In the genomic region with DNA sequence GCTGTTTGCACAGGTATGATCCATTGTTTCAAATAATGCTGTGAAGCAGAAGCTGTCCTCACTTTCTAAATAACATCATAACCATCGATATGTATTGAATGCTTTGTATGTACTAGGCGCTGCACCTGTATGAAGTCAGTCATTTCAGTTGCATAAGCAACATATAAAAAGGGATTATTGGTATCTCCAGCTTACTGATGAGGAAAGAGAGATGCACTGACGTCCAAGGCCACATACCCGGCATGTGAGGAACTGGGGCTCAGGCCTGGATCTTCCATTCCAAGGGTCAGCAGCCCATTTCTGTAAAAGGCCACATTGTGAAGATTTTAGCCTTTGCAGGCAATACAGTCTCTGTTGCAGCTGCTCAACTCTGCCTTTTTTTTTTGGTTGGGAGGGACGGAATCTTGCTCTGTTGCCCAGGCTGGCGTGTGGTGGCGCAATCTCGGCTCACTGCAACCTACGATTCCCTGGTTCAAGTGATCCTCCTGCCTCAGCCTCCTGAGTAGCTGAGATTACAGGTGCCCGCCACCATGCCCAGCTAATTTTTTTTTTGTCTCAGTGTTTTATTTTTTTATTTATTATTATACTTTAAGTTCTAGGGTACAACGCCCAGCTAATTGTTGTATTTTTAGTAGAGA, we compare ENCODE assay signal across 21 cellular contexts.
DNase-seq lines count a peak whose midpoint lies in the region; ATAC-seq, FAIRE-seq and TF ChIP-seq lines count a peak whose summit lies in the region.
"Had no signal": no experiment of that assay in that cellular context is flagged by ENCODE, and none has a peak within 500 bp of the region (broad histone marks: within the 10 kb centered on the region; RNA-seq: fewer than 3 reads in every experiment).

No MANE protein-coding gene starts in this region.

- TF ChIP-seq POLR2A in A549 (IDR thresholded peaks at IDR 0.05; ENCODE audit: low read length) (no peak), spleen (IDR thresholded peaks at IDR 0.05) (no peak)

- TF ChIP-seq RAD21 in A549 (conservative IDR thresholded peaks at IDR 0.05 in 1 of 2, IDR thresholded peaks at IDR 0.05 in 1 of 2), result no peak

- WGBS in A549 (ENCODE audit: missing lambda C conversion rate), result 95% methylated on average over 11 of the region's 11 CpGs
- WGBS in psoas muscle, 3 donors, result 38 to 81% (median 44%) methylated on average over 11 of the region's 11 CpGs
- 69 to 92% (median 86%) methylated on average over 11 of the region's 11 CpGs for WGBS in spleen, 5 donors

- peaks cover 13% of the 10 kb centered on the region; the same call in 1 of the 2 replicates for H4K20me1 ChIP-seq in OCI-LY7 (ENCODE audit: insufficient read depth, low read length)

- no peak for FAIRE-seq in A549 (lab: Jason Lieb, UNC)
- FAIRE-seq: GM12878, GM19239 had no signal

- TF ChIP-seq CTCF in A549 (IDR thresholded peaks at IDR 0.05), result no peak
- no peak for TF ChIP-seq CTCF in OCI-LY7 (conservative IDR thresholded peaks at IDR 0.05; ENCODE audit: low read length)
- no peak for TF ChIP-seq CTCF in psoas muscle (IDR thresholded peaks at IDR 0.05)
- no peak for TF ChIP-seq CTCF in spleen (IDR thresholded peaks at IDR 0.05 in 8 of 11, conservative IDR thresholded peaks at IDR 0.05 in 3 of 11)
- TF ChIP-seq CTCF in left ventricle myocardium inferior (IDR thresholded peaks at IDR 0.05; ENCODE audit: borderline replicate concordance), result no peak

- H3K27me3 ChIP-seq in psoas muscle (ENCODE audit: insufficient read depth in 3 of 3, low read length in 2 of 3) (no peaks in the 10 kb centered on the region), spleen (replicated peaks in 1 of 7) (no peaks in the 10 kb centered on the region), left ventricle myocardium inferior (ENCODE audit: low read depth) (no peaks in the 10 kb centered on the region)

- H3K27ac ChIP-seq in A549 (0 out of 6 replicates have a peak overlapping the region, but pooled peaks of 1 of the 2 experiments have one; percentile 14), OCI-LY7 (ENCODE audit: low read depth, low read length, poor library complexity, severe bottlenecking) (peak overlapping the region; percentile 23), psoas muscle (peak overlapping the region; percentile 97), spleen (no peak overlapping the region), left ventricle myocardium inferior (replicated peaks) (no peak overlapping the region)

- no peak overlapping the region for H2AFZ ChIP-seq in OCI-LY7 (ENCODE audit: low read length)
- H2AFZ ChIP-seq: GM23338 had no signal

- H3K36me3 ChIP-seq in OCI-LY7 (ENCODE audit: insufficient read depth, low read length) (peaks cover 57% of the 10 kb centered on the region), psoas muscle (ENCODE audit: insufficient read depth in 1 of 2, low read depth in 1 of 2) (no peaks in the 10 kb centered on the region), spleen (no peaks in the 10 kb centered on the region), left ventricle myocardium inferior (no peaks in the 10 kb centered on the region)

- H3K4me1 ChIP-seq in A549 (peaks cover 85% of the 10 kb centered on the region), OCI-LY7 (ENCODE audit: insufficient read depth, low read length, poor library complexity, severe bottlenecking) (peaks cover 46% of the 10 kb centered on the region), psoas muscle (peaks cover 55% of the 10 kb centered on the region), spleen (peaks cover 0 to 4% (median under 1%) of the 10 kb centered on the region in 6 donors), left ventricle myocardium inferior (peaks cover 43% of the 10 kb centered on the region)

- POLR2A ChIA-PET in A549 (lab: Yijun Ruan, JAX), result no interaction called here
- POLR2A ChIA-PET in OCI-LY7 (lab: Charles Lee), result interaction anchor here (0.6 to 1.6 kb wide), 5 partner anchors 9 to 41 kb away, joined by 3 to 6 read pairs (median 3); no protein-coding TSS in a partner anchor

- no TSS peak for BruUV-seq in OCI-LY7 (replicated peaks; lab: Mats Ljungman, UMichigan)

- DNase-seq in A549 (ENCODE audit: low read depth in 1 of 2, low spot score in 1 of 2), result no peak
- no peak for DNase-seq in OCI-LY7 (ENCODE audit: low spot score)
- no peak for DNase-seq in psoas muscle
- DNase-seq in spleen, result peak; percentile 14
- no peak for DNase-seq in D341Med (ENCODE audit: low spot score)
- DNase-seq in SIG-M5 (lab: John Stamatoyannopoulos, UW), result no peak
- DNase-seq in left ventricle myocardium inferior, result no peak
- DNase-seq: 8988T; C1 segment of cervical spinal cord; Calu3; CD4-positive, alpha-beta memory T cell; COR-L47; DMS79; EL; GDM1; H9; HFFc6 had no signal

- H3K4me2 ChIP-seq in A549 (0 out of 3 replicates have a peak overlapping the region, but pooled peaks have one; percentile 22), OCI-LY7 (ENCODE audit: low read length) (no peak overlapping the region)
- H3K4me2 ChIP-seq: GM23338 had no signal

- intact Hi-C loops in OCI-LY7 (cut with micrococcal nuclease; ENCODE audit: unreplicated experiment) (no loop called here), psoas muscle (cut with DNase I) (no loop called here), spleen (cut with DNase I; ENCODE audit: low total_unique reads) (no loop called here), left ventricle myocardium inferior (cut with micrococcal nuclease) (no loop called here)

- H3K4me3 ChIP-seq in A549, result no peak overlapping the region
- H3K4me3 ChIP-seq in OCI-LY7 (ENCODE audit: low read depth, low read length, poor library complexity, severe bottlenecking), result no peak overlapping the region
- no peak overlapping the region for H3K4me3 ChIP-seq in psoas muscle
- no peak overlapping the region for H3K4me3 ChIP-seq in spleen
- H3K4me3 ChIP-seq in left ventricle myocardium inferior, result no peak overlapping the region
- H3K4me3 ChIP-seq: GM12878, GM23338 had no signal

- H3K9me2 ChIP-seq in OCI-LY7 (ENCODE audit: insufficient read depth, low read length), result no peaks in the 10 kb centered on the region

- no peaks in the 10 kb centered on the region for H3K9me3 ChIP-seq in A549
- H3K9me3 ChIP-seq in OCI-LY7 (ENCODE audit: low read length), result no peaks in the 10 kb centered on the region
- no peaks in the 10 kb centered on the region for H3K9me3 ChIP-seq in psoas muscle
- no peaks in the 10 kb centered on the region for H3K9me3 ChIP-seq in spleen
- H3K9me3 ChIP-seq in left ventricle myocardium inferior (replicated peaks), result no peaks in the 10 kb centered on the region

- peaks cover 100% of the 10 kb centered on the region for H3K79me2 ChIP-seq in OCI-LY7 (ENCODE audit: insufficient read depth, low read depth, low read length)

- CTCF ChIA-PET in A549 (lab: Yijun Ruan, JAX) (interaction anchor here (0.9 to 2.1 kb wide), 6 partner anchors 9 to 396 kb away, joined by 3 to 6 read pairs (median 3); a partner anchor contains a TSS), OCI-LY7 (lab: Charles Lee; ENCODE audit: unreplicated experiment) (interaction anchor here (0.7 kb wide), 1 partner anchor 9 kb away, joined by 4 read pairs; no protein-coding TSS in a partner anchor)

- ATAC-seq in A549, result no peak
- peak in 1 of 4 donors; percentile 29 for ATAC-seq in psoas muscle
- ATAC-seq in GM21515 (IDR thresholded peaks at IDR 0.05; ENCODE audit: unreplicated experiment), result no peak
- ATAC-seq: GM12878, GM23338 had no signal

- no peak for TF ChIP-seq EP300 in A549 (IDR thresholded peaks at IDR 0.05)

TF ChIP-seq in A549, 52 proteins besides CTCF, POLR2A, EP300 and RAD21:
- TF ChIP-seq PHF8 (IDR thresholded peaks at IDR 0.05; ENCODE audit: borderline replicate concordance, low read depth) (no peak), CEBPB (IDR thresholded peaks at IDR 0.05) (peak; percentile 19 to 29; a peak in 1 of 4 replicates)
- TF ChIP-seq, protein P1, sequence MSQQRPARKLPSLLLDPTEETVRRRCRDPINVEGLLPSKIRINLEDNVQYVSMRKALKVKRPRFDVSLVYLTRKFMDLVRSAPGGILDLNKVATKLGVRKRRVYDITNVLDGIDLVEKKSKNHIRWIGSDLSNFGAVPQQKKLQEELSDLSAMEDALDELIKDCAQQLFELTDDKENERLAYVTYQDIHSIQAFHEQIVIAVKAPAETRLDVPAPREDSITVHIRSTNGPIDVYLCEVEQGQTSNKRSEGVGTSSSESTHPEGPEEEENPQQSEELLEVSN (IDR thresholded peaks at IDR 0.05; ENCODE audit: borderline replicate concordance, low read depth), result no peak
TF ChIP-seq in A549: peak in this region for 1.

Comparison
In these comparisons a context has a peak if more than half of its experiments do, and no peak if none do; other contexts are left out.
1. H3K27ac ChIP-seq: peak in OCI-LY7 (single experiment) and psoas muscle (single experiment); none in spleen (0 of 8) and left ventricle myocardium inferior (single experiment).